ENCODE assay signal across 28 cellular contexts in the genomic region with DNA sequence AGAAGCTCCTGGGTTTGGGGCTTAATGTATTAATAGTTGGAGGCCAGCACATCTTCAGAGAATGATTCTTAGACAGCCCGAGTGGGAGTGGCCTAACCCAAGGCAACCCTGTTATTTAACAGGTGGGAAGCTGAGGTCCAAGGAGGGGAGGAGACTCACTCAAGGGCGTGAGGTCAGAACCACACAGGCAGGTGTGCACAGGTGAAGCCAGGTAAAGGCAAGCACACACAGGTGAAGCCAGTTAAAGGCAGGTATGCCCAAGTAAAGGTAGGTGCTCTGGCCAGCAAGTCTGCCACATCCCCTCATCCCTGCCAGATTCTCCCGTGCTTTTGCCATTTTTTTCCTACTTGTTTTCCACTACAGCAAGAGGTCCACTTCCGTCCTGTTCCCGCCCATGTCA. TPM values are rescaled to one million over a fixed set of nuclear protein-coding genes. Genes with fewer than 3 reads are reported as not detected.
DNase-seq lines count a peak whose midpoint lies in the region; ATAC-seq, FAIRE-seq and TF ChIP-seq lines count a peak whose summit lies in the region.
"Had no signal": no experiment of that assay in that cellular context is flagged by ENCODE, and none has a peak within 500 bp of the region (broad histone marks: within the 10 kb centered on the region; RNA-seq: fewer than 3 reads in every experiment).

No MANE protein-coding gene starts in this region.

- H3K27me3 ChIP-seq in GM23338 (ENCODE audit: insufficient read depth), result peaks cover 6% of the 10 kb centered on the region; the same call in 1 of the 2 replicates
- H3K27me3 ChIP-seq in foreskin keratinocyte, result peaks cover 38% of the 10 kb centered on the region
- no peaks in the 10 kb centered on the region for H3K27me3 ChIP-seq in pancreas

- no peak for TF ChIP-seq CTCF in GM23338 (conservative IDR thresholded peaks at IDR 0.05; ENCODE audit: low read depth in 2 of 2)
- no peak for TF ChIP-seq CTCF in foreskin keratinocyte (conservative IDR thresholded peaks at IDR 0.05)
- no peak for TF ChIP-seq CTCF in pancreas (IDR thresholded peaks at IDR 0.05)

- intact Hi-C loops in pancreas (cut with DNase I), result loop anchor here in 1 of 3 donors (10.0 kb wide), 1 partner anchor 89 kb away; no protein-coding TSS in a partner anchor

- no peaks in the 10 kb centered on the region for H3K9me3 ChIP-seq in pancreas
- H3K9me3 ChIP-seq: breast epithelium had no signal

- peaks cover 19% of the 10 kb centered on the region for H3K27me3 Mint-ChIP-seq in GM23338 (ENCODE audit: insufficient read depth, low read depth, poor library complexity)

- peaks cover 10% of the 10 kb centered on the region for H3K79me2 ChIP-seq in GM23338 (replicated peaks; ENCODE audit: insufficient read depth)

- WGBS in pancreas, 2 donors, result 31% methylated on average over 5 of the region's 5 CpGs

- peak; percentile 8 for ATAC-seq in GM23338
- ATAC-seq in foreskin keratinocyte, result no peak
- ATAC-seq in pancreas, result peak; percentile 30 to 66 (median 55)
- no peak for ATAC-seq in GM18907 (IDR thresholded peaks at IDR 0.05; ENCODE audit: unreplicated experiment)
- ATAC-seq: GM12878 had no signal

- H3F3A ChIP-seq in GM23338 (replicated peaks; ENCODE audit: low read depth), result 0 out of 2 replicates have a peak, but pooled peaks cover 3% of the 10 kb centered on the region

- no peaks in the 10 kb centered on the region for H3K36me3 ChIP-seq in GM23338 (ENCODE audit: insufficient read depth)
- H3K36me3 ChIP-seq in pancreas, result no peaks in the 10 kb centered on the region
- H3K36me3 ChIP-seq: breast epithelium, spleen had no signal

- peak; percentile 94 for DNase-seq in DMS53 (lab: John Stamatoyannopoulos, UW)
- DNase-seq in GM23338 (ENCODE audit: low spot score), result peak; percentile 51
- peak; percentile 29 to 31 for DNase-seq in foreskin keratinocyte
- DNase-seq in pancreas, result peak in 4 of 6 donors; percentile 71 to 85 (median 76)
- DNase-seq in NCI-H2029 (lab: John Stamatoyannopoulos, UW), result no peak
- no peak for DNase-seq in hypothalamus (lab: John Stamatoyannopoulos, UW)
- DNase-seq: activated CD4-positive, alpha-beta memory T cell treated with anti-CD3 and anti-CD28 coated beads for 36 hours; activated CD8-positive, alpha-beta memory T cell treated with anti-CD3 and anti-CD28 coated beads, Interleukin-2, amount 50 U/mL, for 4 hours; activated naive CD4-positive, alpha-beta T cell treated with anti-CD3 and anti-CD28 coated beads, Interleukin-2, amount 50 U/mL, for 16 hours; amygdala; effector CD4-positive, alpha-beta T cell; EL; NCI-H1436; NCI-H526 treated with DMSO at 0.1 percent for 48 hours; occipital lobe; SIG-M5; spleen; stimulated activated CD4-positive, alpha-beta T cell treated with anti-CD3 and anti-CD28 coated beads, Interleukin-2, amount 100 ng/mL, for 48 hours; substantia nigra; SW 1271; T-helper 9 cell had no signal

- peaks cover 9% of the 10 kb centered on the region for H3K36me3 Mint-ChIP-seq in GM23338 (ENCODE audit: low read depth)
- H3K36me3 Mint-ChIP-seq: activated CD4-positive, alpha-beta memory T cell treated with anti-CD3 and anti-CD28 coated beads for 36 hours had no signal

- no peaks in the 10 kb centered on the region for H4K20me1 ChIP-seq in GM23338 (replicated peaks; ENCODE audit: insufficient read depth)

- H3K4me2 ChIP-seq in GM23338, result peak overlapping the region; percentile 78; the same call in 1 of the 2 replicates
- H3K4me2 ChIP-seq: KMS-11 had no signal

- H3K9me2 ChIP-seq in GM23338 (ENCODE audit: insufficient read depth), result no peaks in the 10 kb centered on the region

- H3K4me3 ChIP-seq in GM23338, result no peak overlapping the region
- no peak overlapping the region for H3K4me3 ChIP-seq in pancreas
- H3K4me3 ChIP-seq: breast epithelium, GM12878, spleen had no signal

- no peak overlapping the region for H2AFZ ChIP-seq in GM23338

- H3K4me1 ChIP-seq in GM23338 (ENCODE audit: insufficient read depth) (peaks cover 32% of the 10 kb centered on the region), foreskin keratinocyte (no peaks in the 10 kb centered on the region), pancreas (peaks cover 17 to 20% (median 18%) of the 10 kb centered on the region in 3 donors)

- H3K4me1 Mint-ChIP-seq in GM23338, result peaks cover 38% of the 10 kb centered on the region

- FAIRE-seq in pancreas (lab: Jason Lieb, UNC), result no peak
- FAIRE-seq: GM12878, RCC 7860 had no signal

- no peak overlapping the region for H3K27ac ChIP-seq in GM23338 (ENCODE audit: low read depth)
- no peak overlapping the region for H3K27ac ChIP-seq in foreskin keratinocyte
- peak overlapping the region in 2 of 4 donors; percentile 8 to 30 for H3K27ac ChIP-seq in pancreas
- H3K27ac ChIP-seq: breast epithelium, C4-2B, KMS-11, spleen had no signal

- peaks cover 25% of the 10 kb centered on the region for H3K9me3 Mint-ChIP-seq in GM23338

- H3K27ac Mint-ChIP-seq in GM23338, result no peak overlapping the region
- H3K27ac Mint-ChIP-seq: activated CD4-positive, alpha-beta memory T cell treated with anti-CD3 and anti-CD28 coated beads for 36 hours; activated T-helper 1 cell treated with anti-CD3 and anti-CD28 coated beads, Interleukin-12 subunit alpha, Interleukin-12 subunit beta, Interleukin-2, Interleukin-4 antibody, amounts not matched to agents 30 ng/mL and 10 ng/mL and 1 ng/mL, durations not matched to agents 14 hours and 24 hours and 36 hours had no signal

- H3K4me3 Mint-ChIP-seq in GM23338, result no peak overlapping the region
- H3K4me3 Mint-ChIP-seq: activated CD4-positive, alpha-beta memory T cell treated with anti-CD3 and anti-CD28 coated beads for 36 hours; activated T-helper 1 cell treated with anti-CD3 and anti-CD28 coated beads, Interleukin-12 subunit alpha, Interleukin-12 subunit beta, Interleukin-2, Interleukin-4 antibody, amounts not matched to agents 30 ng/mL and 10 ng/mL and 1 ng/mL, durations not matched to agents 14 hours and 24 hours and 36 hours had no signal

TF ChIP-seq in GM23338, 12 proteins besides CTCF, POLR2A, EP300 and RAD21 (continues in another document):
- no peak for TF ChIP-seq NANOG (IDR thresholded peaks at IDR 0.05; ENCODE audit: borderline replicate concordance)
- no peak for TF ChIP-seq POLR2AphosphoS5 (IDR thresholded peaks at IDR 0.05; ENCODE audit: low read depth)
- no peak for TF ChIP-seq ZNF114 (CRISPR knock-in tag; IDR thresholded peaks at IDR 0.05)
- TF ChIP-seq JUNB (IDR thresholded peaks at IDR 0.05; ENCODE audit: unreplicated experiment), result no peak
- no peak for TF ChIP-seq CREB1 (CRISPR knock-in tag; IDR thresholded peaks at IDR 0.05; ENCODE audit: low read depth)
- no peak for TF ChIP-seq EZH2 (IDR thresholded peaks at IDR 0.05; ENCODE audit: low read depth, unreplicated experiment)
- TF ChIP-seq, protein P1, sequence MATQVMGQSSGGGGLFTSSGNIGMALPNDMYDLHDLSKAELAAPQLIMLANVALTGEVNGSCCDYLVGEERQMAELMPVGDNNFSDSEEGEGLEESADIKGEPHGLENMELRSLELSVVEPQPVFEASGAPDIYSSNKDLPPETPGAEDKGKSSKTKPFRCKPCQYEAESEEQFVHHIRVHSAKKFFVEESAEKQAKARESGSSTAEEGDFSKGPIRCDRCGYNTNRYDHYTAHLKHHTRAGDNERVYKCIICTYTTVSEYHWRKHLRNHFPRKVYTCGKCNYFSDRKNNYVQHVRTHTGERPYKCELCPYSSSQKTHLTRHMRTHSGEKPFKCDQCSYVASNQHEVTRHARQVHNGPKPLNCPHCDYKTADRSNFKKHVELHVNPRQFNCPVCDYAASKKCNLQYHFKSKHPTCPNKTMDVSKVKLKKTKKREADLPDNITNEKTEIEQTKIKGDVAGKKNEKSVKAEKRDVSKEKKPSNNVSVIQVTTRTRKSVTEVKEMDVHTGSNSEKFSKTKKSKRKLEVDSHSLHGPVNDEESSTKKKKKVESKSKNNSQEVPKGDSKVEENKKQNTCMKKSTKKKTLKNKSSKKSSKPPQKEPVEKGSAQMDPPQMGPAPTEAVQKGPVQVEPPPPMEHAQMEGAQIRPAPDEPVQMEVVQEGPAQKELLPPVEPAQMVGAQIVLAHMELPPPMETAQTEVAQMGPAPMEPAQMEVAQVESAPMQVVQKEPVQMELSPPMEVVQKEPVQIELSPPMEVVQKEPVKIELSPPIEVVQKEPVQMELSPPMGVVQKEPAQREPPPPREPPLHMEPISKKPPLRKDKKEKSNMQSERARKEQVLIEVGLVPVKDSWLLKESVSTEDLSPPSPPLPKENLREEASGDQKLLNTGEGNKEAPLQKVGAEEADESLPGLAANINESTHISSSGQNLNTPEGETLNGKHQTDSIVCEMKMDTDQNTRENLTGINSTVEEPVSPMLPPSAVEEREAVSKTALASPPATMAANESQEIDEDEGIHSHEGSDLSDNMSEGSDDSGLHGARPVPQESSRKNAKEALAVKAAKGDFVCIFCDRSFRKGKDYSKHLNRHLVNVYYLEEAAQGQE (IDR thresholded peaks at IDR 0.05; ENCODE audit: unreplicated experiment), result no peak
- TF ChIP-seq EZH2phosphoT487 (IDR thresholded peaks at IDR 0.05; ENCODE audit: unreplicated experiment), result no peak

RNA-seq across cellular contexts. Expression of a gene that starts 2.9 kb away (rescaled TPM):
- 73.1 and 81.4 TPM in 2 replicates for total RNA-seq in GM23338 (2014; rRNA removed; shearing (Covaris generic))
- polyA plus RNA-seq in GM23338 (2016; fragmentation: Nextera tagmentation; extraction: Ambion mirVana) (16.7 and 22.0 TPM in 2 replicates), foreskin keratinocyte (0.17 and 0.32 TPM in 2 replicates), pancreas (10 to 100 TPM in 1 of 2 donors, 1 to 10 TPM in 1; 8.4 to 25.7 TPM)
- total RNA-seq in foreskin keratinocyte (1.5 TPM in 2 replicates), pancreas (10 to 100 TPM; 25.9 to 44.9 (median 33.7) TPM)
- total RNA-seq: activated CD4-positive, alpha-beta memory T cell treated with anti-CD3 and anti-CD28 coated beads for 36 hours; activated T-helper 1 cell treated with anti-CD3 and anti-CD28 coated beads, Interleukin-12 subunit alpha, Interleukin-12 subunit beta, Interleukin-2, Interleukin-4 antibody, amounts not matched to agents 30 ng/mL and 10 ng/mL and 1 ng/mL, durations not matched to agents 14 hours and 24 hours and 36 hours had no signal

Comparison
In these comparisons a context has a peak if more than half of its experiments do, and no peak if none do; other contexts are left out.
1. DNase-seq: peak in DMS53 (single experiment), GM23338 (single experiment), foreskin keratinocyte (2 of 2) and pancreas (4 of 6); none in NCI-H2029 (single experiment) and hypothalamus (0 of 51).
2. ATAC-seq: peak in GM23338 (single experiment) and pancreas (4 of 4); none in foreskin keratinocyte (single experiment) and GM18907 (single experiment).
3. RNA of a gene that starts 2.9 kb away (total RNA-seq): 73.1 to 81.4 TPM in GM23338 and 25.9 to 44.9 TPM in pancreas; 1.5 TPM in foreskin keratinocyte; every median in the first group is over 10 times any median in the second.